Comparison of ENCODE assay signal across 18 cellular contexts in the genomic region with DNA sequence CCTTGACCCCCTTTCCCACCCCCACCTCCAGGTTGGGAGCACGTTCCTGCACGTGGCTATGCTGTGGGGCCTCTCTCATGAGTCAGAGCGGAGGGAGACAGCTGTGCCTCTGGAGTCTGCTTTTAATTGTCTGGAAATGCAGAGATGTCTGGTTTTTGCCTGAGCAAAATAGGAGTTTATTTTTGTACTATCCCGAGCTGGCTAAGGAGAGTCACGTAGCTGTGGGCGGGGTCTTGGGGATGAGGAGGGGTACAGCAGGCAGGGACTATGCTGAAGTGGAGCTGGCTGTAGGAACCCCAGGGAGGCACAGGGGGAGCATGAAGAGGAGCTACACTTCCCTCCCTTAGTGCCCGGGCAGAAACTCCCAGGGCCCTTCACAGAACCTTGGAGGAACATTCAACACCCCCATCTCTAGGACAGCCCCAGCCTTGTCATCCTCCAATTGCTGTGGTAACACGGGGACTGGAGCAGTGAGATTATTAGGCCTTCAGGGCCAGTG. TPM values are rescaled to one million over a fixed set of nuclear protein-coding genes. Genes with fewer than 3 reads are reported as not detected.
A peak's percentile ranks its signal among the peaks of the same experiment; 100 is the strongest.
DNase-seq lines count a peak whose midpoint lies in the region; ATAC-seq and TF ChIP-seq lines count a peak whose summit lies in the region.
"Had no signal": no experiment of that assay in that cellular context is flagged by ENCODE, and none has a peak within 500 bp of the region (broad histone marks: within the 10 kb centered on the region; RNA-seq: fewer than 3 reads in every experiment).

No MANE protein-coding gene starts in this region.

- POLR2A ChIA-PET in SK-N-SH (lab: Yijun Ruan, JAX): interaction anchor here (0.6 to 2.9 kb wide), 4 partner anchors 9 to 130 kb away, joined by 3 to 10 read pairs (median 3); partner anchors contain the start of gene KSR1

- peak overlapping the region; percentile 33; the same call in 1 of the 2 replicates for H2AFZ ChIP-seq in SK-N-SH (ENCODE audit: low read depth)

- intact Hi-C loops in uterus (cut with DNase I; ENCODE audit: low total_unique reads): no loop called here

- H3K79me2 ChIP-seq in SK-N-SH (ENCODE audit: insufficient read depth): no peaks in the 10 kb centered on the region

- H3K4me2 ChIP-seq in SK-N-SH: peak overlapping the region; percentile 46

- H3K9ac ChIP-seq in SK-N-SH: peak overlapping the region; percentile 40; the same call in 1 of the 2 replicates

- H3K27ac ChIP-seq in SK-N-SH (ENCODE audit: low read depth in 2 of 2, low read length in 1 of 2): peak overlapping the region; percentile 74 to 97
- H3K27ac ChIP-seq in uterus: peak overlapping the region in 1 of 2 donors; percentile 33
- H3K27ac ChIP-seq: right lobe of liver had no signal

- no peak for TF ChIP-seq POLR2A in uterus (IDR thresholded peaks at IDR 0.05)

- H3F3A ChIP-seq in SK-N-SH (replicated peaks; ENCODE audit: insufficient read depth): no peaks in the 10 kb centered on the region

- H3K9me3 ChIP-seq in SK-N-SH (no peaks in the 10 kb centered on the region), MG63 (no peaks in the 10 kb centered on the region), uterus (no peaks in the 10 kb centered on the region)
- H3K9me3 ChIP-seq: right lobe of liver had no signal

- H3K4me3 ChIP-seq in SK-N-SH (ENCODE audit: low read depth in 2 of 2, low read length in 1 of 2) (0 out of 4 replicates have a peak overlapping the region, but pooled peaks of 1 of the 2 experiments have one; percentile 12), fibroblast of pulmonary artery (replicated peaks; ENCODE audit: low read depth, low read length) (no peak overlapping the region), retinal pigment epithelial cell (ENCODE audit: low read length) (no peak overlapping the region), MG63 (no peak overlapping the region), uterus (no peak overlapping the region)
- H3K4me3 ChIP-seq: right lobe of liver had no signal

- H3K36me3 ChIP-seq in SK-N-SH (replicated peaks in 1 of 2; ENCODE audit: control insufficient read depth in 1 of 2, insufficient read depth in 2 of 2, low read length in 1 of 2): peaks cover 0 to 2% of the 10 kb centered on the region in 2 experiments
- H3K36me3 ChIP-seq in MG63: no peaks in the 10 kb centered on the region
- H3K36me3 ChIP-seq in uterus: no peaks in the 10 kb centered on the region
- H3K36me3 ChIP-seq: right lobe of liver had no signal

- 18% methylated on average over 7 of the region's 8 CpGs for WGBS in SK-N-SH (ENCODE audit: low lambda C conversion rate)

- no peaks in the 10 kb centered on the region for H3K27me3 ChIP-seq in SK-N-SH (ENCODE audit: insufficient read depth)
- no peaks in the 10 kb centered on the region for H3K27me3 ChIP-seq in MG63
- no peaks in the 10 kb centered on the region for H3K27me3 ChIP-seq in uterus
- H3K27me3 ChIP-seq: right lobe of liver had no signal

- CTCF ChIA-PET in SK-N-SH (lab: Yijun Ruan, JAX): interaction anchor here (0.8 to 10.3 kb wide), 8 partner anchors 8 to 341 kb away, joined by 3 to 99 read pairs (median 4); partner anchors contain the start of gene KSR1

- H3K9me2 ChIP-seq in SK-N-SH: no peaks in the 10 kb centered on the region

- no peak for ATAC-seq in GM21786 (IDR thresholded peaks at IDR 0.05; ENCODE audit: unreplicated experiment)
- ATAC-seq: left ventricle myocardium superior, right lobe of liver had no signal

- peaks cover 17 to 40% of the 10 kb centered on the region in 2 experiments for H3K4me1 ChIP-seq in SK-N-SH (ENCODE audit: control insufficient read depth in 1 of 2, insufficient read depth in 2 of 2, low read depth in 1 of 2, low read length in 1 of 2)
- H3K4me1 ChIP-seq in uterus: no peaks in the 10 kb centered on the region
- H3K4me1 ChIP-seq: right lobe of liver had no signal

- peak in 1 of 2 experiments; percentile 66; a peak in 1 of 4 replicates for TF ChIP-seq EP300 in SK-N-SH (IDR thresholded peaks at IDR 0.05; ENCODE audit: borderline replicate concordance in 1 of 2, low read depth in 1 of 2, low read length in 1 of 2)

- H4K20me1 ChIP-seq in SK-N-SH (ENCODE audit: insufficient read depth): no peaks in the 10 kb centered on the region

- TF ChIP-seq RAD21 in SK-N-SH (IDR thresholded peaks at IDR 0.05; ENCODE audit: low read length): no peak

- DNase-seq in EL: peak; percentile 24
- DNase-seq in SK-N-SH: peak; percentile 76
- peak; percentile 57 for DNase-seq in fibroblast of pulmonary artery (ENCODE audit: low read depth)
- peak; percentile 66 for DNase-seq in retinal pigment epithelial cell (ENCODE audit: low read depth)
- no peak for DNase-seq in MG63
- no peak for DNase-seq in NCI-H345 (lab: John Stamatoyannopoulos, UW)
- no peak for DNase-seq in uterus
- DNase-seq: activated CD4-positive, alpha-beta memory T cell treated with anti-CD3 and anti-CD28 coated beads, Interleukin-2, amount 10 ng/mL, durations not matched to agents 7 days and 5 days; activated effector memory CD4-positive, alpha-beta T cell treated with anti-CD3 and anti-CD28 coated beads, Interleukin-2, amount 50 U/mL, for 16 hours; hypothalamus; Kasumi-1; left ventricle myocardium superior; NCI-H2081; nephron progenitor cell; Right ventricle myocardium superior; stimulated activated naive CD4-positive, alpha-beta T cell treated with Interleukin-2 at 50 U/mL for 16 hours had no signal

- TF ChIP-seq CTCF in SK-N-SH (IDR thresholded peaks at IDR 0.05) (no peak), fibroblast of pulmonary artery (IDR thresholded peaks at IDR 0.05; ENCODE audit: low read length, missing control alignments) (no peak), retinal pigment epithelial cell (conservative IDR thresholded peaks at IDR 0.05; ENCODE audit: low read depth, low read length) (peak; percentile 15), uterus (IDR thresholded peaks at IDR 0.05) (no peak)

TF ChIP-seq in SK-N-SH, 30 proteins besides CTCF, POLR2A, EP300 and RAD21 (continues in another document):
- TF ChIP-seq EZH2phosphoT487 (IDR thresholded peaks at IDR 0.05; ENCODE audit: borderline replicate concordance, low read depth) (no peak), REST (IDR thresholded peaks at IDR 0.05; ENCODE audit: low read depth, low read length) (0 out of 2 replicates have a peak, but pooled peaks have one; percentile 8), ELF1 (IDR thresholded peaks at IDR 0.05) (no peak), TCF12 (IDR thresholded peaks at IDR 0.05) (peak; percentile 94), USF2 (IDR thresholded peaks at IDR 0.05; ENCODE audit: borderline replicate concordance, low read depth, low read length) (0 out of 2 replicates have a peak, but pooled peaks have one; percentile 27), POLR2AphosphoS5 (IDR thresholded peaks at IDR 0.05; ENCODE audit: low read depth, low read length) (peak; percentile 64; the same call in 1 of the 2 replicates), RCOR1 (IDR thresholded peaks at IDR 0.05; ENCODE audit: low read length) (peak; percentile 57), RXRA (IDR thresholded peaks at IDR 0.05; ENCODE audit: borderline replicate concordance, low read depth) (peak; percentile 38; the same call in 1 of the 2 replicates), FOXM1 (IDR thresholded peaks at IDR 0.05; ENCODE audit: low read depth) (no peak), FOSL2 (IDR thresholded peaks at IDR 0.05; ENCODE audit: borderline replicate concordance, low read depth) (peak; percentile 60; the same call in 1 of the 2 replicates)
- TF ChIP-seq, protein P1, sequence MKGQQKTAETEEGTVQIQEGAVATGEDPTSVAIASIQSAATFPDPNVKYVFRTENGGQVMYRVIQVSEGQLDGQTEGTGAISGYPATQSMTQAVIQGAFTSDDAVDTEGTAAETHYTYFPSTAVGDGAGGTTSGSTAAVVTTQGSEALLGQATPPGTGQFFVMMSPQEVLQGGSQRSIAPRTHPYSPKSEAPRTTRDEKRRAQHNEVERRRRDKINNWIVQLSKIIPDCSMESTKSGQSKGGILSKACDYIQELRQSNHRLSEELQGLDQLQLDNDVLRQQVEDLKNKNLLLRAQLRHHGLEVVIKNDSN (IDR thresholded peaks at IDR 0.05; ENCODE audit: borderline replicate concordance, low read depth): peak; percentile 47; the same call in 1 of the 2 replicates

RNA-seq across cellular contexts. Expression of gene LGALS9, which starts 44.7 kb away (rescaled TPM):
- polyA plus RNA-seq in SK-N-SH (2012; rRNA removed): 0.21 and 0.37 TPM in 2 replicates
- polyA plus RNA-seq in SK-N-SH (2012; cell fraction: cytosol; rRNA removed): 0.07 TPM in 1 of 2 replicates, not detected in the other
- polyA plus RNA-seq in SK-N-SH (2012; cell fraction: nucleus; rRNA removed): 0.66 and 0.68 TPM in 2 replicates
- 1.2 and 1.8 TPM in 2 replicates for total RNA-seq in MG63 (2014; rRNA removed; shearing (Covaris generic); ENCODE audit: low replicate concordance)
- total RNA-seq in uterus: 10 to 100 TPM in 3 of 4 donors, not detected in 1; 14.4 to 31.8 (median 15.2) TPM

Comparison
In these comparisons a context has a peak if more than half of its experiments do, and no peak if none do; other contexts are left out.
1. DNase-seq: peak in EL (single experiment), SK-N-SH (single experiment), fibroblast of pulmonary artery (single experiment) and retinal pigment epithelial cell (single experiment); none in MG63 (single experiment), NCI-H345 (single experiment) and uterus (0 of 2).